ENCODE assay signal across 24 cellular contexts in genomic region chr16:27492588-27492979, GRCh38. TPM values are rescaled to one million over a fixed set of nuclear protein-coding genes. Genes with fewer than 3 reads are reported as not detected.
DNase-seq lines count a peak whose midpoint lies in the region; ATAC-seq and TF ChIP-seq lines count a peak whose summit lies in the region.
"Had no signal": no experiment of that assay in that cellular context is flagged by ENCODE, and none has a peak within 500 bp of the region (broad histone marks: within the 10 kb centered on the region; RNA-seq: fewer than 3 reads in every experiment).

No MANE protein-coding gene starts in this region.

- peaks cover 3% of the 10 kb centered on the region for H3K4me1 Mint-ChIP-seq in CD8-positive, alpha-beta T cell (ENCODE audit: low read depth)
- H3K4me1 Mint-ChIP-seq: activated B cell treated with CpG ODN at 0.5 μM for 24 hours; activated CD4-positive, alpha-beta T cell treated with anti-CD3 and anti-CD28 coated beads, Interleukin-2, amount 10 ng/mL, durations not matched to agents 7 days and 5 days; activated naive CD8-positive, alpha-beta T cell treated with anti-CD3 and anti-CD28 coated beads, Interleukin-2, amount 50 U/mL, for 24 hours; stimulated activated naive CD8-positive, alpha-beta T cell treated with anti-CD3 and anti-CD28 coated beads, Interleukin-15, amount 100 ng/mL, for 72 hours had no signal

- POLR2A ChIA-PET in CD8-positive, alpha-beta T cell (lab: Charles Lee) = no interaction called here
- POLR2A ChIA-PET in HEK293 (lab: Yijun Ruan, JAX) = no interaction called here

- H3K9me3 ChIP-seq in CD8-positive, alpha-beta T cell (ENCODE audit: low read length) = no peaks in the 10 kb centered on the region
- no peaks in the 10 kb centered on the region for H3K9me3 ChIP-seq in HEK293 (ENCODE audit: control insufficient read depth, insufficient read depth, low read depth, low read length)
- H3K9me3 ChIP-seq in psoas muscle = no peaks in the 10 kb centered on the region
- H3K9me3 ChIP-seq: right lobe of liver, thyroid gland had no signal

- H3K9me3 Mint-ChIP-seq in CD8-positive, alpha-beta T cell = no peaks in the 10 kb centered on the region
- H3K9me3 Mint-ChIP-seq: activated B cell treated with CpG ODN at 0.5 μM for 24 hours; activated CD4-positive, alpha-beta T cell treated with anti-CD3 and anti-CD28 coated beads, Interleukin-2, amount 10 ng/mL, durations not matched to agents 7 days and 5 days; activated naive CD8-positive, alpha-beta T cell treated with anti-CD3 and anti-CD28 coated beads, Interleukin-2, amount 50 U/mL, for 24 hours; stimulated activated naive CD8-positive, alpha-beta T cell treated with anti-CD3 and anti-CD28 coated beads, Interleukin-15, amount 100 ng/mL, for 72 hours had no signal

- H3K27me3 ChIP-seq in CD8-positive, alpha-beta T cell (ENCODE audit: insufficient read depth, low read length) = no peaks in the 10 kb centered on the region
- no peaks in the 10 kb centered on the region for H3K27me3 ChIP-seq in psoas muscle (ENCODE audit: insufficient read depth in 3 of 3, low read length in 2 of 3)
- H3K27me3 ChIP-seq: hepatocyte, right lobe of liver, thyroid gland had no signal

- ATAC-seq in CD8-positive, alpha-beta T cell = no peak
- no peak for ATAC-seq in psoas muscle
- no peak for ATAC-seq in GM21576 (IDR thresholded peaks at IDR 0.05; ENCODE audit: unreplicated experiment)
- no peak for ATAC-seq in GM18867 (IDR thresholded peaks at IDR 0.05; ENCODE audit: unreplicated experiment)
- ATAC-seq: activated naive CD8-positive, alpha-beta T cell treated with anti-CD3 and anti-CD28 coated beads, Interleukin-2, amount 50 U/mL, for 24 hours; left lobe of liver; stimulated activated naive CD8-positive, alpha-beta T cell treated with anti-CD3 and anti-CD28 coated beads, Interleukin-15, amount 100 ng/mL, for 72 hours had no signal

- no peaks in the 10 kb centered on the region for H3K27me3 Mint-ChIP-seq in CD8-positive, alpha-beta T cell (ENCODE audit: low read depth)
- H3K27me3 Mint-ChIP-seq: activated B cell treated with CpG ODN at 0.5 μM for 24 hours; activated CD4-positive, alpha-beta T cell treated with anti-CD3 and anti-CD28 coated beads, Interleukin-2, amount 10 ng/mL, durations not matched to agents 7 days and 5 days; activated naive CD8-positive, alpha-beta T cell treated with anti-CD3 and anti-CD28 coated beads, Interleukin-2, amount 50 U/mL, for 24 hours; stimulated activated naive CD8-positive, alpha-beta T cell treated with anti-CD3 and anti-CD28 coated beads, Interleukin-15, amount 100 ng/mL, for 72 hours had no signal

- H3K4me3 Mint-ChIP-seq in CD8-positive, alpha-beta T cell = no peak overlapping the region
- H3K4me3 Mint-ChIP-seq: activated B cell treated with CpG ODN at 0.5 μM for 24 hours; activated CD4-positive, alpha-beta T cell treated with anti-CD3 and anti-CD28 coated beads, Interleukin-2, amount 10 ng/mL, durations not matched to agents 7 days and 5 days; activated naive CD8-positive, alpha-beta T cell treated with anti-CD3 and anti-CD28 coated beads, Interleukin-2, amount 50 U/mL, for 24 hours; stimulated activated naive CD8-positive, alpha-beta T cell treated with anti-CD3 and anti-CD28 coated beads, Interleukin-15, amount 100 ng/mL, for 72 hours had no signal

- intact Hi-C loops in CD8-positive, alpha-beta T cell (cut with DNase I, micrococcal nuclease) = no loop called here
- intact Hi-C loops in psoas muscle (cut with DNase I) = no loop called here

- no peak overlapping the region for H3K4me3 ChIP-seq in CD8-positive, alpha-beta T cell (ENCODE audit: low read depth, low read length)
- H3K4me3 ChIP-seq in HEK293 (ENCODE audit: low read depth, low read length) = no peak overlapping the region
- H3K4me3 ChIP-seq in epithelial cell of proximal tubule (ENCODE audit: low read depth, low read length) = no peak overlapping the region
- H3K4me3 ChIP-seq in psoas muscle = no peak overlapping the region
- H3K4me3 ChIP-seq: hepatocyte, right lobe of liver, thyroid gland had no signal

- H3K4me1 ChIP-seq in CD8-positive, alpha-beta T cell (ENCODE audit: insufficient read depth, low read length) = no peaks in the 10 kb centered on the region
- no peaks in the 10 kb centered on the region for H3K4me1 ChIP-seq in HEK293 (ENCODE audit: control insufficient read depth, insufficient read depth, low read length)
- H3K4me1 ChIP-seq in psoas muscle = no peaks in the 10 kb centered on the region
- H3K4me1 ChIP-seq: right lobe of liver had no signal

- no peak overlapping the region for H3K27ac ChIP-seq in CD8-positive, alpha-beta T cell (ENCODE audit: low read depth, low read length)
- H3K27ac ChIP-seq in HEK293 (ENCODE audit: extremely low read depth, low read depth, low read length) (no peak overlapping the region), psoas muscle (peak overlapping the region; percentile 23)
- H3K27ac ChIP-seq: hepatocyte, right lobe of liver had no signal

- H3K36me3 Mint-ChIP-seq in CD8-positive, alpha-beta T cell = peaks cover 94% of the 10 kb centered on the region

- WGBS in psoas muscle, 3 donors = 86 to 93% (median 88%) methylated on average over 11 of the region's 11 CpGs

- H3K36me3 ChIP-seq in CD8-positive, alpha-beta T cell (ENCODE audit: insufficient read depth, low read length) = peaks cover 46% of the 10 kb centered on the region
- H3K36me3 ChIP-seq in HEK293 (ENCODE audit: control insufficient read depth in 2 of 2, insufficient read depth in 1 of 2, low read length in 2 of 2) (peaks cover 26 to 98% of the 10 kb centered on the region in 2 experiments), psoas muscle (ENCODE audit: insufficient read depth in 1 of 2, low read depth in 1 of 2) (peaks cover 5 to 100% of the 10 kb centered on the region in 2 donors)

- TF ChIP-seq CTCF in CD8-positive, alpha-beta T cell (IDR thresholded peaks at IDR 0.05) = no peak
- TF ChIP-seq CTCF in HEK293 (tag by site-specific recombination; IDR thresholded peaks at IDR 0.05) (no peak), epithelial cell of proximal tubule (conservative IDR thresholded peaks at IDR 0.05; ENCODE audit: low read depth, low read length) (peak; percentile 0), psoas muscle (IDR thresholded peaks at IDR 0.05) (no peak)

- H3K27ac Mint-ChIP-seq in CD8-positive, alpha-beta T cell = peak overlapping the region; percentile 64
- H3K27ac Mint-ChIP-seq: activated B cell treated with CpG ODN at 0.5 μM for 24 hours; activated CD4-positive, alpha-beta T cell treated with anti-CD3 and anti-CD28 coated beads, Interleukin-2, amount 10 ng/mL, durations not matched to agents 7 days and 5 days; activated naive CD8-positive, alpha-beta T cell treated with anti-CD3 and anti-CD28 coated beads, Interleukin-2, amount 50 U/mL, for 24 hours had no signal

- CTCF ChIA-PET in CD8-positive, alpha-beta T cell (lab: Charles Lee) = no interaction called here
- CTCF ChIA-PET in HEK293 (lab: Yijun Ruan, JAX) = no interaction called here

- no peak for DNase-seq in CD8-positive, alpha-beta T cell
- no peak for DNase-seq in epithelial cell of proximal tubule (ENCODE audit: low read depth)
- no peak for DNase-seq in psoas muscle
- DNase-seq in DMS 273 (lab: John Stamatoyannopoulos, UW; ENCODE audit: unreplicated experiment) = no peak
- DNase-seq: activated B cell treated with CpG ODN at 0.5 μM for 24 hours; activated CD4-positive, alpha-beta T cell treated with anti-CD3 and anti-CD28 coated beads, Interleukin-2, amount 10 ng/mL, durations not matched to agents 7 days and 5 days; activated gamma-delta T cell treated with Interleukin-2 at 50 U/mL for 16 hours; activated naive CD8-positive, alpha-beta T cell treated with anti-CD3 and anti-CD28 coated beads, Interleukin-2, amount 50 U/mL, for 24 hours; activated T-cell treated with anti-CD3 and anti-CD28 coated beads, Interleukin-2, amount 50 U/mL, for 1 hour; cerebellar nuclear complex; DMS153; HCEC 1CT; NCI-H2107; NCI-H774; stimulated activated CD8-positive, alpha-beta memory T cell treated with anti-CD3 and anti-CD28 coated beads, Interleukin-4, amount 100 ng/mL, for 48 hours; stimulated activated naive CD8-positive, alpha-beta T cell treated with anti-CD3 and anti-CD28 coated beads, Interleukin-15, amount 100 ng/mL, for 72 hours; T-helper 1 cell; thyroid gland had no signal

TF ChIP-seq in HEK293, 187 proteins besides CTCF, POLR2A, EP300 and RAD21:
- TF ChIP-seq PRDM6 (tag by site-specific recombination; IDR thresholded peaks at IDR 0.05) = no peak
- TF ChIP-seq ZBTB44 (tag by site-specific recombination; IDR thresholded peaks at IDR 0.05) = no peak
- TF ChIP-seq PRDM1 (tag by site-specific recombination; IDR thresholded peaks at IDR 0.05) = 0 out of 2 replicates have a peak, but pooled peaks have one; percentile 15

RNA-seq across cellular contexts. Expression of gene GTF3C1, which starts 57.1 kb away (rescaled TPM):
- 100 to 1,000 TPM; 110 to 114 TPM for total RNA-seq in CD8-positive, alpha-beta T cell
- total RNA-seq in epithelial cell of proximal tubule (67.9 and 73.2 TPM in 2 replicates), psoas muscle (10 to 100 TPM; 35.2 to 95.5 (median 55.5) TPM)
- 10 to 100 TPM; 37.6 to 57.9 (median 47.4) TPM for polyA plus RNA-seq in psoas muscle

RNA-seq across cellular contexts. Expression of gene KATNIP, which starts 57.4 kb away (rescaled TPM):
- total RNA-seq in CD8-positive, alpha-beta T cell = 10 to 100 TPM; 16.0 to 18.9 TPM
- total RNA-seq in epithelial cell of proximal tubule (9.8 and 32.8 TPM in 2 replicates), psoas muscle (1 to 10 TPM; 4.5 to 8.7 (median 6.4) TPM)
- 1 to 10 TPM; 4.7 to 9.6 (median 5.3) TPM for polyA plus RNA-seq in psoas muscle
